In the genomic region with DNA sequence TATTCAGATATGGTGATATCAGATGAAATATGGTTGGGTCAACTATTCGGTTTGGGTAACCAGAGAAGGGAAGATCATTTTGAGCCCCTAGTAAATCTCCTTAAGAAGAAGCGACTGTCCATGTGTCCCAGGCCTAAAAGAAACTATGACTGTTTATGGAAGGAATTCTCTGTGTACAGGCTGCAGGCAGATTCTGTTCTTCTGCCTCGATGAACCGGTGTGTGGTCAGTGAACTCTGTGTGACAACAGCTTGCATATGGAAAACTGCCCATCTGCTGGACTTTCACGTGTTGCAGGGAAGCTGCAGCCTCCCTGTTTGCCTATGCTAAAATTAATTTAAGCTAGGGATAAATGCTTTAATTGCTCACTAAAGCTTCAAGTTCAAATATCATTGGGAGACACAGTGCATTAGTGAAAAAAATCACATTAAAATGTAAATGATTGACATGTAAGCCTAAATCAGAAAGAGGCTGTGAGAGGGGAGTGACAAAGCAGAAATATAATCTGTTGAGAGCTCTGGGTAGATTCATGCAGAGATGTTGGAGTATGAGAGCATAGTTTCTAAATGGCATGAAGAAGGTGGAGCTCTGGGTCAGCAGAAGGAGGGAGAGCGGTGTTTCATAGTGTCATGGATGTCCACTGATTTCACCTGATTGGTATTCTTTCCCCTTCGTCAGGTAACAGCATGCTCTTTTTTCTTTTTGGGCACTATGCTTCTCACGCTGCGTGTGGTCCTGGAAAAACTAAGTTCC, we compare ENCODE assay signal across 11 cellular contexts.
"Had no signal": no experiment of that assay in that cellular context is flagged by ENCODE, and none has a peak within 500 bp of the region (broad histone marks: within the 10 kb centered on the region; RNA-seq: fewer than 3 reads in every experiment).

No MANE protein-coding gene starts in this region.

- H3K4me2 ChIP-seq: hepatocyte had no signal

- H3K4me3 ChIP-seq: breast epithelium, hepatocyte, pancreas, thoracic aorta had no signal

- H3K9me3 ChIP-seq: breast epithelium, pancreas, thoracic aorta had no signal

- H3K27me3 ChIP-seq: breast epithelium, hepatocyte, pancreas had no signal

- H3K79me2 ChIP-seq: hepatocyte had no signal

- H3K36me3 ChIP-seq: breast epithelium, pancreas, thoracic aorta had no signal

- DNase-seq: activated CD4-positive, alpha-beta T cell treated with anti-CD3 and anti-CD28 coated beads for 4 hours; activated CD8-positive, alpha-beta T cell treated with anti-CD3 and anti-CD28 coated beads for 36 hours; activated effector memory CD4-positive, alpha-beta T cell treated with anti-CD3 and anti-CD28 coated beads, Interleukin-2, amount 50 U/mL, for 16 hours; activated T-cell treated with anti-CD3 and anti-CD28 coated beads, Interleukin-2, amount 50 U/mL, for 48 hours; amniotic stem cell; erythroblast; left ventricle myocardium superior had no signal

- H3K4me1 ChIP-seq: breast epithelium, pancreas had no signal

- H3K27ac ChIP-seq: breast epithelium, hepatocyte, pancreas, thoracic aorta had no signal

- H2AFZ ChIP-seq: hepatocyte had no signal
